ENCODE assay signal across 8 cellular contexts in genomic region chr19:17747205-17748098, GRCh38. TPM values are rescaled to one million over a fixed set of nuclear protein-coding genes. Genes with fewer than 3 reads are reported as not detected.
A peak's percentile ranks its signal among the peaks of the same experiment; 100 is the strongest.
DNase-seq lines count a peak whose midpoint lies in the region; ATAC-seq, FAIRE-seq and TF ChIP-seq lines count a peak whose summit lies in the region.

No MANE protein-coding gene starts in this region.

- peak overlapping the region; percentile 7; the same call in 1 of the 2 replicates for H2BK5ac ChIP-seq in H1 (ENCODE audit: low read depth, low read length)
- no peak overlapping the region for H2BK5ac ChIP-seq in mesenchymal stem cell (ENCODE audit: low read depth, low read length, poor library complexity, severe bottlenecking)

- peak overlapping the region; percentile 55; the same call in 1 of the 2 replicates for H2BK15ac ChIP-seq in H1 (ENCODE audit: low read length)
- no peak overlapping the region for H2BK15ac ChIP-seq in mesenchymal stem cell (ENCODE audit: low read depth, poor library complexity, severe bottlenecking)

- H3K9me3 ChIP-seq in H1 (ENCODE audit: insufficient read depth in 2 of 2, low read depth in 1 of 2, low read length in 1 of 2) (0 out of 4 replicates have a peak, but pooled peaks cover 0 to 1% of the 10 kb centered on the region in 2 experiments), mesenchymal stem cell (ENCODE audit: control insufficient read depth, low read length) (no peaks in the 10 kb centered on the region)

- H3K79me1 ChIP-seq in H1 (ENCODE audit: low read depth, low read length), result no peaks in the 10 kb centered on the region
- no peaks in the 10 kb centered on the region for H3K79me1 ChIP-seq in mesenchymal stem cell (replicated peaks; ENCODE audit: low read length, poor library complexity, severe bottlenecking)

- TF ChIP-seq RAD21 in H1 (IDR thresholded peaks at IDR 0.05 in 1 of 2, conservative IDR thresholded peaks at IDR 0.05 in 1 of 2; ENCODE audit: low read depth in 2 of 2, low read length in 2 of 2), result no peak

- POLR2A ChIA-PET in H1 (lab: Charles Lee; ENCODE audit: partially characterized antibody), result interaction anchor here (0.9 to 1.8 kb wide), 2 partner anchors 9 to 61 kb away, joined by 3 to 6 read pairs; no protein-coding TSS in a partner anchor

- H2BK12ac ChIP-seq in H1 (ENCODE audit: low read depth, low read length) (no peak overlapping the region), mesenchymal stem cell (ENCODE audit: low read length in 2 of 2) (peak overlapping the region; percentile 39 to 44)

- H3K14ac ChIP-seq in H1 (ENCODE audit: insufficient read length) (no peak overlapping the region), mesenchymal stem cell (ENCODE audit: low read length in 2 of 2) (peak overlapping the region in 1 of 2 experiments; percentile 68)

- H3K27me3 ChIP-seq in H1 (replicated peaks in 1 of 4; ENCODE audit: control insufficient read depth in 3 of 4, extremely low read depth in 1 of 4, insufficient read depth in 3 of 4, low read length in 3 of 4), result no peaks in the 10 kb centered on the region
- H3K27me3 ChIP-seq in mesenchymal stem cell (ENCODE audit: control insufficient read depth in 1 of 2, insufficient read depth in 1 of 2, low read length in 2 of 2), result peaks cover 0 to 7% of the 10 kb centered on the region in 2 experiments

- H3K18ac ChIP-seq in H1 (ENCODE audit: extremely low read depth, low read length), result peak overlapping the region; percentile 62; the same call in 1 of the 2 replicates
- peak overlapping the region; percentile 63 to 76 for H3K18ac ChIP-seq in mesenchymal stem cell (ENCODE audit: low read depth in 1 of 2, low read length in 2 of 2)

- no peak for TF ChIP-seq CTCF in H1 (IDR thresholded peaks at IDR 0.05; ENCODE audit: control extremely low read depth in 1 of 3, insufficient read depth in 1 of 3, low read depth in 1 of 3, low read length in 3 of 3)

- peak; percentile 46 for FAIRE-seq in HTR-8/SVneo (lab: Jason Lieb, UNC)
- FAIRE-seq in H1 (lab: Jason Lieb, UNC), result no peak

- peak; percentile 68 for ATAC-seq in GM21360 (IDR thresholded peaks at IDR 0.05; ENCODE audit: unreplicated experiment)

- H3K4ac ChIP-seq in H1 (replicated peaks; ENCODE audit: insufficient read length, low read depth, low read length) (no peak overlapping the region), mesenchymal stem cell (ENCODE audit: low read depth in 1 of 2, low read length in 2 of 2) (no peak overlapping the region)

- no peak for TF ChIP-seq POLR2A in H1 (IDR thresholded peaks at IDR 0.05; ENCODE audit: control extremely low read depth in 1 of 2, low read depth in 2 of 2, low read length in 2 of 2)

- H3K23ac ChIP-seq in H1 (ENCODE audit: insufficient read length) (no peak overlapping the region), mesenchymal stem cell (ENCODE audit: low read length in 2 of 2) (no peak overlapping the region)

- H2AK5ac ChIP-seq in H1 (ENCODE audit: low read depth, low read length) (no peak overlapping the region), mesenchymal stem cell (ENCODE audit: low read length, severe bottlenecking) (peak overlapping the region; percentile 61)

- H3K36me3 ChIP-seq in H1 (ENCODE audit: control insufficient read depth in 2 of 4, insufficient read depth in 4 of 4, low read length in 3 of 4), result no peaks in the 10 kb centered on the region
- no peaks in the 10 kb centered on the region for H3K36me3 ChIP-seq in mesenchymal stem cell (ENCODE audit: control insufficient read depth in 1 of 2, insufficient read depth in 2 of 2, low read depth in 1 of 2, low read length in 2 of 2)

- DNase-seq in CMK (ENCODE audit: low read depth), result peak; percentile 68
- DNase-seq in HTR-8/SVneo (ENCODE audit: insufficient read length, low spot score), result peak; percentile 98
- peak; percentile 94 to 97 for DNase-seq in NOMO-1 (lab: John Stamatoyannopoulos, UW; ENCODE audit: unreplicated experiment in 2 of 2)
- DNase-seq in activated CD8-positive, alpha-beta memory T cell treated with anti-CD3 and anti-CD28 coated beads for 48 hours (ENCODE audit: low read depth in 2 of 3, low spot score in 2 of 3), result peak; percentile 64 to 87 (median 83)
- DNase-seq in H1 (ENCODE audit: low read depth in 1 of 2, low spot score in 2 of 2), result peak; percentile 82 to 95
- peak; percentile 92 for DNase-seq in mesenchymal stem cell
- peak; percentile 82 for DNase-seq in stimulated activated CD8-positive, alpha-beta memory T cell treated with anti-CD3 and anti-CD28 coated beads, Interleukin-12 subunit alpha, Interleukin-12 subunit beta, amount 100 ng/mL, for 24 hours (ENCODE audit: extremely low read depth)

- 15% methylated on average over 30 of the region's 75 CpGs; no CpG with 5 or more reads in 1 of the 2 experiments for WGBS in H1 (ENCODE audit: extremely low coverage in 1 of 2, insufficient coverage in 1 of 2, insufficient read length in 1 of 2, insufficient replicate concordance in 2 of 2, low coverage in 1 of 2, low lambda C conversion rate in 2 of 2, missing lambda C conversion rate in 1 of 2), 2 experiments
- WGBS in mesenchymal stem cell, result 11% methylated on average over 65 of the region's 75 CpGs

- H4K20me1 ChIP-seq in H1 (replicated peaks in 1 of 2; ENCODE audit: control insufficient read depth in 1 of 2, insufficient read depth in 2 of 2, low read length in 2 of 2), result peaks cover 0 to 3% of the 10 kb centered on the region in 2 experiments

- H4K5ac ChIP-seq in H1 (ENCODE audit: insufficient read length, low read depth, low read length), result peak overlapping the region; percentile 50

- H2AFZ ChIP-seq in H1 (ENCODE audit: low read length) (peak overlapping the region; percentile 67; the same call in 1 of the 2 replicates), mesenchymal stem cell (ENCODE audit: low read depth, low read length) (peak overlapping the region; percentile 62)

- H3K4me2 ChIP-seq in H1 (ENCODE audit: insufficient read depth in 1 of 2, low read depth in 2 of 2, low read length in 2 of 2) (peak overlapping the region; percentile 67 to 85), mesenchymal stem cell (ENCODE audit: low read length, poor library complexity, severe bottlenecking) (peak overlapping the region; percentile 92)

- no peaks in the 10 kb centered on the region for H3K79me2 ChIP-seq in H1 (ENCODE audit: control insufficient read depth in 1 of 2, insufficient read depth in 2 of 2, low read length in 2 of 2)

- H3K4me1 ChIP-seq in H1 (replicated peaks in 1 of 4; ENCODE audit: control insufficient read depth in 3 of 4, insufficient read depth in 4 of 4, low read length in 3 of 4) (peaks cover 0 to 5% (median under 1%) of the 10 kb centered on the region in 4 experiments; a peak in 4 of 7 replicates), mesenchymal stem cell (ENCODE audit: control insufficient read depth, insufficient read depth, low read depth, low read length) (peaks cover 6% of the 10 kb centered on the region)

- no peak overlapping the region for H3K56ac ChIP-seq in H1 (replicated peaks; ENCODE audit: insufficient read length, low read depth, low read length)

- H4K8ac ChIP-seq in H1 (ENCODE audit: extremely low read depth, insufficient read depth, low read length), result peak overlapping the region; percentile 44; the same call in 1 of the 2 replicates
- H4K8ac ChIP-seq in mesenchymal stem cell (ENCODE audit: low read length), result peak overlapping the region; percentile 73

- peak overlapping the region; percentile 64 to 86 (median 78) for H3K4me3 ChIP-seq in H1 (ENCODE audit: extremely low read depth in 1 of 4, insufficient read depth in 2 of 4, low read depth in 3 of 4, low read length in 4 of 4)
- peak overlapping the region; percentile 63 to 72 for H3K4me3 ChIP-seq in mesenchymal stem cell (ENCODE audit: insufficient read depth in 1 of 2, low read depth in 1 of 2, low read length in 2 of 2)

- no peak overlapping the region for H3K27ac ChIP-seq in H1 (ENCODE audit: low read depth, low read length)
- no peak overlapping the region for H3K27ac ChIP-seq in mesenchymal stem cell (ENCODE audit: low read length, poor library complexity, severe bottlenecking)

- H2BK20ac ChIP-seq in H1 (ENCODE audit: low read length), result no peak overlapping the region

- H4K91ac ChIP-seq in H1 (replicated peaks; ENCODE audit: insufficient read length, low read length), result no peak overlapping the region
- H4K91ac ChIP-seq in mesenchymal stem cell (ENCODE audit: low read length), result no peak overlapping the region

- H3K9ac ChIP-seq in H1 (replicated peaks in 1 of 4; ENCODE audit: extremely low read depth in 1 of 4, low read depth in 3 of 4, low read length in 3 of 4) (no peak overlapping the region; a peak in 1 of 7 replicates), mesenchymal stem cell (ENCODE audit: low read length) (no peak overlapping the region)

- H2BK120ac ChIP-seq in H1 (replicated peaks; ENCODE audit: low read depth, low read length), result no peak overlapping the region
- H2BK120ac ChIP-seq in mesenchymal stem cell (ENCODE audit: low read depth, low read length), result no peak overlapping the region

- TF ChIP-seq EP300 in H1 (IDR thresholded peaks at IDR 0.05; ENCODE audit: borderline replicate concordance in 1 of 2, low read depth in 2 of 2, low read length in 2 of 2), result no peak

- CTCF ChIA-PET in H1 (lab: Charles Lee; ENCODE audit: partially characterized antibody), result interaction anchor here (0.6 to 1.5 kb wide), 3 partner anchors 14 to 27 kb away, joined by 3 to 7 read pairs (median 3); no protein-coding TSS in a partner anchor

- H3K23me2 ChIP-seq in H1 (ENCODE audit: low read depth, low read length), result peaks cover 5% of the 10 kb centered on the region; the same call in 1 of the 2 replicates

RNA-seq across cellular contexts. Expression of gene FCHO1, which starts 3.8 kb away (rescaled TPM):
- total RNA-seq in H1 (2021; fragmentation: NEBNext Ultra II Directional; extraction: Animal tissue kit (Norgen Biotek cat#: 25700)), result 25.9 and 27.0 TPM in 2 replicates
- polyA plus RNA-seq in H1 (2011; rRNA removed), result 13.0 and 19.5 TPM in 2 replicates
- 7.2 TPM for polyA plus RNA-seq in H1 (2011; cell fraction: cytosol; rRNA removed)
- polyA plus RNA-seq in H1 (2011; cell fraction: nucleus; rRNA removed), result 18.3 TPM
- 16.1 to 33.3 TPM (median 30.3 TPM) in 4 replicates for polyA plus RNA-seq in H1 (2012, experiment 1 of 2)
- 31.0 TPM for polyA plus RNA-seq in H1 (2012, experiment 2 of 2)
- 32.3 TPM for polyA plus RNA-seq in H1 (2013, experiment 1 of 2)
- polyA plus RNA-seq in H1 (2013, experiment 2 of 2), result 30.1 TPM
- polyA minus RNA-seq in H1 (2011; rRNA and poly(A)+ RNA removed), result 7.4 and 12.0 TPM in 2 replicates
- 10.9 TPM for polyA minus RNA-seq in H1 (2011; cell fraction: cytosol; rRNA and poly(A)+ RNA removed)
- 27.5 TPM for polyA minus RNA-seq in H1 (2011; cell fraction: nucleus; rRNA and poly(A)+ RNA removed)
- 2.2 TPM for polyA plus RNA-seq in mesenchymal stem cell (2013, experiment 1 of 2)
- 1.9 TPM for polyA plus RNA-seq in mesenchymal stem cell (2013, experiment 2 of 2)

RNA-seq across cellular contexts. Expression of gene MAP1S, which starts 28.2 kb away (rescaled TPM):
- total RNA-seq in H1 (2021; fragmentation: NEBNext Ultra II Directional; extraction: Animal tissue kit (Norgen Biotek cat#: 25700)), result 115 and 116 TPM in 2 replicates
- 66.7 and 161 TPM in 2 replicates for polyA plus RNA-seq in H1 (2011; rRNA removed)
- polyA plus RNA-seq in H1 (2011; cell fraction: cytosol; rRNA removed), result 36.1 TPM
- polyA plus RNA-seq in H1 (2011; cell fraction: nucleus; rRNA removed), result 88.4 TPM
- polyA plus RNA-seq in H1 (2012, experiment 1 of 2), result 82.0 to 146 TPM (median 135 TPM) in 4 replicates
- 65.2 TPM for polyA plus RNA-seq in H1 (2012, experiment 2 of 2)
- 49.7 TPM for polyA plus RNA-seq in H1 (2013, experiment 1 of 2)
- polyA plus RNA-seq in H1 (2013, experiment 2 of 2), result 45.9 TPM
- 67.0 and 81.2 TPM in 2 replicates for polyA minus RNA-seq in H1 (2011; rRNA and poly(A)+ RNA removed)
- 103 TPM for polyA minus RNA-seq in H1 (2011; cell fraction: cytosol; rRNA and poly(A)+ RNA removed)
- 39.2 TPM for polyA minus RNA-seq in H1 (2011; cell fraction: nucleus; rRNA and poly(A)+ RNA removed)
- polyA plus RNA-seq in mesenchymal stem cell (2013, experiment 1 of 2), result 30.5 TPM
- polyA plus RNA-seq in mesenchymal stem cell (2013, experiment 2 of 2), result 31.4 TPM

RNA-seq across cellular contexts. Expression of gene B3GNT3, which starts 47.5 kb away (rescaled TPM):
- total RNA-seq in H1 (2021; fragmentation: NEBNext Ultra II Directional; extraction: Animal tissue kit (Norgen Biotek cat#: 25700)), result 1.5 and 1.8 TPM in 2 replicates
- 1.5 and 2.1 TPM in 2 replicates for polyA plus RNA-seq in H1 (2011; rRNA removed)
- polyA plus RNA-seq in H1 (2011; cell fraction: cytosol; rRNA removed), result 0.96 TPM
- 1.6 TPM for polyA plus RNA-seq in H1 (2011; cell fraction: nucleus; rRNA removed)
- polyA plus RNA-seq in H1 (2012, experiment 1 of 2), result 0.86 to 2.0 TPM (median 1.5 TPM) in 4 replicates
- 1.5 TPM for polyA plus RNA-seq in H1 (2012, experiment 2 of 2)
- 2.6 TPM for polyA plus RNA-seq in H1 (2013, experiment 1 of 2)
- 2.9 TPM for polyA plus RNA-seq in H1 (2013, experiment 2 of 2)
- 1.4 and 1.5 TPM in 2 replicates for polyA minus RNA-seq in H1 (2011; rRNA and poly(A)+ RNA removed)
- polyA minus RNA-seq in H1 (2011; cell fraction: cytosol; rRNA and poly(A)+ RNA removed), result 1.6 TPM
- 0.60 TPM for polyA minus RNA-seq in H1 (2011; cell fraction: nucleus; rRNA and poly(A)+ RNA removed)
- not detected for polyA plus RNA-seq in mesenchymal stem cell (2013, experiment 1 of 2)
- not detected for polyA plus RNA-seq in mesenchymal stem cell (2013, experiment 2 of 2)

RNA-seq across cellular contexts. Expression of gene UNC13A, which starts 59.3 kb away (rescaled TPM):
- 45.0 and 47.6 TPM in 2 replicates for total RNA-seq in H1 (2021; fragmentation: NEBNext Ultra II Directional; extraction: Animal tissue kit (Norgen Biotek cat#: 25700))
- polyA plus RNA-seq in H1 (2011; rRNA removed), result 13.1 and 15.8 TPM in 2 replicates
- 16.9 TPM for polyA plus RNA-seq in H1 (2011; cell fraction: cytosol; rRNA removed)
- polyA plus RNA-seq in H1 (2011; cell fraction: nucleus; rRNA removed), result 49.4 TPM
- 26.1 to 33.9 TPM (median 30.6 TPM) in 4 replicates for polyA plus RNA-seq in H1 (2012, experiment 1 of 2)
- polyA plus RNA-seq in H1 (2012, experiment 2 of 2), result 6.6 TPM
- 18.5 TPM for polyA plus RNA-seq in H1 (2013, experiment 1 of 2)
- polyA plus RNA-seq in H1 (2013, experiment 2 of 2), result 18.8 TPM
- 30.3 and 40.8 TPM in 2 replicates for polyA minus RNA-seq in H1 (2011; rRNA and poly(A)+ RNA removed)
- 22.1 TPM for polyA minus RNA-seq in H1 (2011; cell fraction: cytosol; rRNA and poly(A)+ RNA removed)
- polyA minus RNA-seq in H1 (2011; cell fraction: nucleus; rRNA and poly(A)+ RNA removed), result 31.9 TPM
- polyA plus RNA-seq in mesenchymal stem cell (2013, experiment 1 of 2), result 0.43 TPM
- 0.37 TPM for polyA plus RNA-seq in mesenchymal stem cell (2013, experiment 2 of 2)
